8 cellular contexts compared by ENCODE assay signal in the genomic region with DNA sequence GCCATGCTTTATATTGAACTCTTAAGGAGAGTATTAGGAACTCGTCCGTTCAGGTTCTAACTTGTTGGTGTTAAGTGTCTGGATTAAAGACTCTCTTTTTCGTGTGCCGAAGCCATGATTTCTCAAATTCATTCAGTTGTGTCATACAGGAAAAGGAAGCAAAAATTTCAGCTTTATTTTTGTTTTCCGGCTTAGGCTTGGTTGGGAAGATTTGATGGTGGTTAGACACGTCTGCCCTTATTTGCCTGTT. TPM values are rescaled to one million over a fixed set of nuclear protein-coding genes. Genes with fewer than 3 reads are reported as not detected.
DNase-seq lines count a peak whose midpoint lies in the region; ATAC-seq lines count a peak whose summit lies in the region.

No MANE protein-coding gene starts in this region.

- DNase-seq in ELF-1 (ENCODE audit: low read depth, low spot score) (peak; percentile 10), M059J (ENCODE audit: low read depth) (peak; percentile 38), naive B cell (no peak), SW480 (ENCODE audit: low spot score) (no peak), iPS-NIHi11 (ENCODE audit: low spot score) (no peak)
- no peak for DNase-seq in activated CD4-positive, CD25-positive, alpha-beta regulatory T cell treated with anti-CD3 and anti-CD28 coated beads, Interleukin-2, amount 50 U/mL, for 72 hours

- peak overlapping the region; percentile 79 for H3K4me3 Mint-ChIP-seq in dendritic cell treated with granulocyte-macrophage colony-stimulating factor and Interleukin-4, amounts not matched to agents 40 ng/mL and 50 ng/mL, for 4 days
- H3K4me3 Mint-ChIP-seq in naive B cell: peak overlapping the region; percentile 83 to 96 (median 90)

- H3K27me3 Mint-ChIP-seq in dendritic cell treated with granulocyte-macrophage colony-stimulating factor and Interleukin-4, amounts not matched to agents 40 ng/mL and 50 ng/mL, for 4 days: no peaks in the 10 kb centered on the region
- H3K27me3 Mint-ChIP-seq in naive B cell: no peaks in the 10 kb centered on the region

- H3K4me1 Mint-ChIP-seq in dendritic cell treated with granulocyte-macrophage colony-stimulating factor and Interleukin-4, amounts not matched to agents 40 ng/mL and 50 ng/mL, for 4 days (ENCODE audit: low read depth): peaks cover 61% of the 10 kb centered on the region
- H3K4me1 Mint-ChIP-seq in naive B cell: peaks cover 21 to 58% (median 43%) of the 10 kb centered on the region in 3 donors

- peaks cover 60% of the 10 kb centered on the region for H3K36me3 Mint-ChIP-seq in dendritic cell treated with granulocyte-macrophage colony-stimulating factor and Interleukin-4, amounts not matched to agents 40 ng/mL and 50 ng/mL, for 4 days (ENCODE audit: low read depth)
- no peaks in the 10 kb centered on the region for H3K36me3 Mint-ChIP-seq in naive B cell

- peak overlapping the region; percentile 93 for H3K27ac Mint-ChIP-seq in dendritic cell treated with granulocyte-macrophage colony-stimulating factor and Interleukin-4, amounts not matched to agents 40 ng/mL and 50 ng/mL, for 4 days
- peak overlapping the region; percentile 78 to 96 (median 93) for H3K27ac Mint-ChIP-seq in naive B cell

- peak in 1 of 2 donors; percentile 6 for ATAC-seq in naive B cell (ENCODE audit: low read depth in 2 of 2)
- no peak for ATAC-seq in HG03565 (IDR thresholded peaks at IDR 0.05; ENCODE audit: unreplicated experiment)

- H3K9me3 Mint-ChIP-seq in dendritic cell treated with granulocyte-macrophage colony-stimulating factor and Interleukin-4, amounts not matched to agents 40 ng/mL and 50 ng/mL, for 4 days: no peaks in the 10 kb centered on the region
- no peaks in the 10 kb centered on the region for H3K9me3 Mint-ChIP-seq in naive B cell

- intact Hi-C loops in dendritic cell treated with granulocyte-macrophage colony-stimulating factor and Interleukin-4, amounts not matched to agents 40 ng/mL and 50 ng/mL, for 4 days (cut with micrococcal nuclease): loop anchor here (1.0 to 5.0 kb wide), 3 partner anchors 23 to 359 kb away; a partner anchor contains a TSS

RNA-seq across cellular contexts. Expression of a gene that starts 0.9 kb away (rescaled TPM):
- total RNA-seq in M059J (2014; rRNA removed; shearing (Covaris generic)): 37.9 and 68.7 TPM in 2 replicates
- 1 to 10 TPM in 5 of 6 donors, under 1 TPM in 1; 0.23 to 4.2 (median 3.3) TPM for polyA plus RNA-seq in naive B cell (ENCODE audit: low read depth in 6 of 6)

RNA-seq across cellular contexts. Expression of a gene that starts 30.7 kb away (rescaled TPM):
- 130 and 152 TPM in 2 replicates for total RNA-seq in M059J (2014; rRNA removed; shearing (Covaris generic))
- 100 to 1,000 TPM in 1 of 6 donors, 10 to 100 TPM in 5; 61.1 to 105 (median 79.9) TPM for polyA plus RNA-seq in naive B cell (ENCODE audit: low read depth in 6 of 6)

RNA-seq across cellular contexts. Expression of a gene that starts 34.5 kb away (rescaled TPM):
- not detected in 2 replicates for total RNA-seq in M059J (2014; rRNA removed; shearing (Covaris generic))
- 1 to 10 TPM in 1 of 6 donors, not detected in 5; 1.1 TPM for polyA plus RNA-seq in naive B cell (ENCODE audit: low read depth in 6 of 6)

Comparison
In these comparisons a context has a peak if more than half of its experiments do, and no peak if none do; other contexts are left out.
1. DNase-seq: peak in ELF-1 (single experiment) and M059J (single experiment); none in naive B cell (single experiment), SW480 (single experiment), iPS-NIHi11 (single experiment) and activated CD4-positive, CD25-positive, alpha-beta regulatory T cell treated with anti-CD3 and anti-CD28 coated beads, Interleukin-2, amount 50 U/mL, for 72 hours (single experiment).